ENCODE assay signal across 8 cellular contexts in genomic region chr18:66616523-66616983, GRCh38. TPM values are rescaled to one million over a fixed set of nuclear protein-coding genes. Genes with fewer than 3 reads are reported as not detected.
A peak's percentile ranks its signal among the peaks of the same experiment; 100 is the strongest.
DNase-seq lines count a peak whose midpoint lies in the region; ATAC-seq and TF ChIP-seq lines count a peak whose summit lies in the region.

No MANE protein-coding gene starts in this region.

- H3K4me1 Mint-ChIP-seq in HFFc6 (ENCODE audit: low read depth), result no peaks in the 10 kb centered on the region

- no peaks in the 10 kb centered on the region for H3K27me3 ChIP-seq in iPS DF 6.9 (ENCODE audit: control insufficient read depth, insufficient read depth, low read length)

- no peaks in the 10 kb centered on the region for H3K36me3 ChIP-seq in iPS DF 6.9 (ENCODE audit: control insufficient read depth, insufficient read depth, low read length)

- DNase-seq in GM10266 (ENCODE audit: extremely low spot score), result peak; percentile 3
- DNase-seq in HFFc6, result no peak
- peak; percentile 1 for DNase-seq in NCI-H526 treated with DMSO at 0.1 percent for 48 hours (lab: John Stamatoyannopoulos, UW)
- peak; percentile 1 for DNase-seq in iPS DF 6.9 (ENCODE audit: low read depth, low spot score)
- DNase-seq in posterior vena cava (ENCODE audit: low spot score), result no peak
- no peak for DNase-seq in G401 (ENCODE audit: low spot score)
- DNase-seq in cortex of kidney (lab: John Stamatoyannopoulos, UW), result no peak

- no peak overlapping the region for H3K4me3 ChIP-seq in iPS DF 6.9 (ENCODE audit: low read length)

- TF ChIP-seq CTCF in GM10266 (IDR thresholded peaks at IDR 0.05; ENCODE audit: control insufficient read depth, insufficient read depth, low read depth, missing control alignments) (peak; percentile 27), HFFc6 (IDR thresholded peaks at IDR 0.05) (0 out of 2 replicates have a peak, but pooled peaks have one; percentile 8)

- no CpG with 5 or more reads among the region's 4 CpGs for WGBS in iPS DF 6.9 (ENCODE audit: insufficient coverage, insufficient read length)

- in situ Hi-C loops in G401 (cut with HindIII; ENCODE audit: low sequenced_read_pairs), result no loop called here

- H3K27me3 Mint-ChIP-seq in HFFc6 (ENCODE audit: insufficient read depth), result no peaks in the 10 kb centered on the region

- no peak overlapping the region for H3K27ac ChIP-seq in iPS DF 6.9 (ENCODE audit: low read length)

- peaks cover 44% of the 10 kb centered on the region for H3K9me3 Mint-ChIP-seq in HFFc6

- no peak overlapping the region for H3K27ac Mint-ChIP-seq in HFFc6

- H3K4me1 ChIP-seq in iPS DF 6.9 (ENCODE audit: control insufficient read depth, insufficient read depth, low read length), result no peaks in the 10 kb centered on the region

- no peaks in the 10 kb centered on the region for H3K36me3 Mint-ChIP-seq in HFFc6 (ENCODE audit: low read depth)

- H3K9me3 ChIP-seq in iPS DF 6.9 (ENCODE audit: control insufficient read depth, insufficient read depth, low read length), result no peaks in the 10 kb centered on the region

- ATAC-seq in GM18909 (IDR thresholded peaks at IDR 0.05; ENCODE audit: poor library complexity, unreplicated experiment), result no peak

- H3K4me3 Mint-ChIP-seq in HFFc6, result no peak overlapping the region

- intact Hi-C loops in posterior vena cava (cut with DNase I), result loop anchor here in 1 of 2 donors (5.0 kb wide), 1 partner anchor 531 kb away; no protein-coding TSS in a partner anchor

RNA-seq across cellular contexts. Expression of gene CDH19, which starts 12.7 kb away (rescaled TPM):
- not detected for total RNA-seq in HFFc6 (2021; fragmentation: NEBNext Ultra II Directional; extraction: Animal tissue kit (Norgen Biotek cat#: 25700))
- 1 to 10 TPM; 1.6 to 5.0 TPM for total RNA-seq in posterior vena cava
- not detected in 2 replicates for total RNA-seq in G401 (2014; rRNA removed; shearing (Covaris generic))

Comparison
In these comparisons a context has a peak if more than half of its experiments do, and no peak if none do; other contexts are left out.
1. DNase-seq: peak in GM10266 (single experiment), NCI-H526 treated with DMSO at 0.1 percent for 48 hours (single experiment) and iPS DF 6.9 (single experiment); none in HFFc6 (single experiment), posterior vena cava (single experiment), G401 (single experiment) and cortex of kidney (single experiment).